14 cellular contexts compared by ENCODE assay signal in genomic region chr5:163467682-163468081, GRCh38. TPM values are rescaled to one million over a fixed set of nuclear protein-coding genes. Genes with fewer than 3 reads are reported as not detected.
"Had no signal": no experiment of that assay in that cellular context is flagged by ENCODE, and none has a peak within 500 bp of the region (broad histone marks: within the 10 kb centered on the region; RNA-seq: fewer than 3 reads in every experiment).

No MANE protein-coding gene starts in this region.

- H3K9me3 Mint-ChIP-seq: naive thymus-derived CD4-positive, alpha-beta T cell; type B pancreatic cell had no signal

- H3K27me3 ChIP-seq: breast epithelium, spleen had no signal

- H3K4me3 Mint-ChIP-seq: naive thymus-derived CD4-positive, alpha-beta T cell; type B pancreatic cell had no signal

- H3K36me3 ChIP-seq: breast epithelium, lower lobe of right lung had no signal

- DNase-seq: activated CD8-positive, alpha-beta memory T cell treated with anti-CD3 and anti-CD28 coated beads for 24 hours; activated effector memory CD4-positive, alpha-beta T cell treated with anti-CD3 and anti-CD28 coated beads, Interleukin-2, amount 50 U/mL, for 16 hours; aorta; dermis blood vessel endothelial cell; foreskin fibroblast; glutamatergic neuron; lower lobe of right lung; naive thymus-derived CD4-positive, alpha-beta T cell; nucleus accumbens; spleen; stimulated activated CD4-positive, alpha-beta T cell treated with anti-CD3 and anti-CD28 coated beads, Interleukin-1b, Interleukin-23, amount 100 ng/mL, for 48 hours; stimulated activated naive CD4-positive, alpha-beta T cell treated with Interleukin-2 at 50 U/mL for 16 hours had no signal

- H3K4me1 ChIP-seq: breast epithelium, lower lobe of right lung had no signal

- H3K27me3 Mint-ChIP-seq: naive thymus-derived CD4-positive, alpha-beta T cell; type B pancreatic cell had no signal

- H3K27ac ChIP-seq: breast epithelium, lower lobe of right lung, spleen had no signal

- H3K27ac Mint-ChIP-seq: type B pancreatic cell had no signal

- H3K9me3 ChIP-seq: breast epithelium, lower lobe of right lung, spleen had no signal

- H3K4me3 ChIP-seq: breast epithelium, lower lobe of right lung, spleen had no signal

RNA-seq across cellular contexts. Expression of gene HMMR, which starts 7.2 kb away (rescaled TPM):
- polyA plus RNA-seq: naive thymus-derived CD4-positive, alpha-beta T cell had no signal
